Comparison of ENCODE assay signal across 12 cellular contexts in genomic region chr3:189393598-189393997, GRCh38.
A peak's percentile ranks its signal among the peaks of the same experiment; 100 is the strongest.
DNase-seq lines count a peak whose midpoint lies in the region; ATAC-seq and TF ChIP-seq lines count a peak whose summit lies in the region.
"Had no signal": no experiment of that assay in that cellular context is flagged by ENCODE, and none has a peak within 500 bp of the region (broad histone marks: within the 10 kb centered on the region; RNA-seq: fewer than 3 reads in every experiment).

No MANE protein-coding gene starts in this region.

- no peak overlapping the region for H3K4me3 ChIP-seq in cardiac fibroblast (replicated peaks in 1 of 2; ENCODE audit: low read depth in 2 of 2, low read length in 2 of 2)

- H3K4me1 Mint-ChIP-seq in stimulated activated effector memory CD8-positive, alpha-beta T cell treated with anti-CD3 and anti-CD28 coated beads, Interleukin-12 subunit alpha, Interleukin-12 subunit beta, amount 100 ng/mL, for 72 hours, result peaks cover 17% of the 10 kb centered on the region

- TF ChIP-seq CTCF in cardiac fibroblast (IDR thresholded peaks at IDR 0.05; ENCODE audit: low read depth, low read length), result no peak

- H3K4me3 Mint-ChIP-seq in stimulated activated effector memory CD8-positive, alpha-beta T cell treated with anti-CD3 and anti-CD28 coated beads, Interleukin-12 subunit alpha, Interleukin-12 subunit beta, amount 100 ng/mL, for 72 hours, result no peak overlapping the region

- peak; percentile 42 to 75 for ATAC-seq in activated CD4-positive, CD25-positive, alpha-beta regulatory T cell treated with anti-CD3 and anti-CD28 coated beads, Interleukin-2, amount 50 U/mL, for 24 hours
- peak; percentile 37 for ATAC-seq in stimulated activated effector memory CD8-positive, alpha-beta T cell treated with anti-CD3 and anti-CD28 coated beads, Interleukin-12 subunit alpha, Interleukin-12 subunit beta, amount 100 ng/mL, for 72 hours
- no peak for ATAC-seq in HG03280 (IDR thresholded peaks at IDR 0.05; ENCODE audit: unreplicated experiment)

- DNase-seq in activated CD4-positive, CD25-positive, alpha-beta regulatory T cell treated with anti-CD3 and anti-CD28 coated beads, Interleukin-2, amount 50 U/mL, for 72 hours, result no peak
- DNase-seq in NOMO-1 treated with dmso at 0.1 percent for 144 hours (lab: John Stamatoyannopoulos, UW; ENCODE audit: unreplicated experiment) (peak; percentile 77), cardiac fibroblast (ENCODE audit: low read depth in 2 of 2) (peak; percentile 14 to 63), NCI-H2227 (lab: John Stamatoyannopoulos, UW; ENCODE audit: unreplicated experiment) (no peak), NCI-H345 treated with DMSO at 0.1 percent for 48 hours (lab: John Stamatoyannopoulos, UW; ENCODE audit: unreplicated experiment) (no peak)
- no peak for DNase-seq in stimulated activated effector memory CD8-positive, alpha-beta T cell treated with anti-CD3 and anti-CD28 coated beads, Interleukin-12 subunit alpha, Interleukin-12 subunit beta, amount 100 ng/mL, for 72 hours (ENCODE audit: low spot score in 2 of 2)
- DNase-seq: activated naive CD4-positive, alpha-beta T cell treated with Interleukin-2 at 50 U/mL for 16 hours; DMS 273 treated with DMSO at 0.1 percent for 48 hours; NCI-H2081; SHP77 treated with DMSO at 0.1 percent for 48 hours had no signal

- H3K9me3 Mint-ChIP-seq in stimulated activated effector memory CD8-positive, alpha-beta T cell treated with anti-CD3 and anti-CD28 coated beads, Interleukin-12 subunit alpha, Interleukin-12 subunit beta, amount 100 ng/mL, for 72 hours, result no peaks in the 10 kb centered on the region

- H3K36me3 Mint-ChIP-seq in stimulated activated effector memory CD8-positive, alpha-beta T cell treated with anti-CD3 and anti-CD28 coated beads, Interleukin-12 subunit alpha, Interleukin-12 subunit beta, amount 100 ng/mL, for 72 hours, result no peaks in the 10 kb centered on the region

- H3K27ac Mint-ChIP-seq in stimulated activated effector memory CD8-positive, alpha-beta T cell treated with anti-CD3 and anti-CD28 coated beads, Interleukin-12 subunit alpha, Interleukin-12 subunit beta, amount 100 ng/mL, for 72 hours, result no peak overlapping the region

Comparison
In these comparisons a context has a peak if more than half of its experiments do, and no peak if none do; other contexts are left out.
1. DNase-seq: peak in NOMO-1 treated with dmso at 0.1 percent for 144 hours (single experiment) and cardiac fibroblast (2 of 2); none in activated CD4-positive, CD25-positive, alpha-beta regulatory T cell treated with anti-CD3 and anti-CD28 coated beads, Interleukin-2, amount 50 U/mL, for 72 hours (single experiment), stimulated activated effector memory CD8-positive, alpha-beta T cell treated with anti-CD3 and anti-CD28 coated beads, Interleukin-12 subunit alpha, Interleukin-12 subunit beta, amount 100 ng/mL, for 72 hours (0 of 2), NCI-H2227 (single experiment) and NCI-H345 treated with DMSO at 0.1 percent for 48 hours (single experiment).